1 cellular context compared by ENCODE assay signal in the genomic region with DNA sequence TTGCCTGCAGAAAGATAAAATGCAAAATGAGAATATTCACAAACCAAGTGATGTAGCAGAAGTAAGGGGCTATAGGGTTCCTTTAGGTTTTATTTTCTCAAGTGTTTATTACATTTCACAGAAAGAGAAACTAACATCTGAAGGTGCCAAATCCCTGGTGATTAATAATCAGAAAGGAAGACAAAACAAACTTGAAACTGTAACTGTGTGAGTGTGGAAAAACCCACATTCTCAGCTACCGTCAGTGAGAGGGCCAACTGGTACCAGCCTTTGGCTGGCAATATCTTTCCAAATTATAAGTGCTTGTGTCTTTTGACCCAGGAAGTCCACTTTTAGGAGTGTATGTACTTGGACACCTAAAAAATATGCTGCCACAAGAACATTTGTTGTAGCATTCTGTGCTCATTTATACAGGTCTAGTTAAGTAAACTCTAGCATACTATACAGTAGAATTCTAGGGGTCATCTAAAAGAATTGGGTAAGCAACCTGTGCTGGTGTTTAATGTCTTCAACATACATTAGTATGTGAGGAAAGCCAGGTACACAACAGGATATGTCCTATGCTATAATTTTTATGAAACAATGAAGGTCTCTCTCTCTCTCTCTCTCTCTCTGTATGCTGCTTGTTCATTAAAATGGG.
A peak's percentile ranks its signal among the peaks of the same experiment; 100 is the strongest.
TF ChIP-seq lines count a peak whose summit lies in the region.

No MANE protein-coding gene starts in this region.

TF ChIP-seq in GM12878, 131 proteins besides CTCF, POLR2A, EP300 and RAD21 (continued from another document and continues in another):
- TF ChIP-seq, protein P1, sequence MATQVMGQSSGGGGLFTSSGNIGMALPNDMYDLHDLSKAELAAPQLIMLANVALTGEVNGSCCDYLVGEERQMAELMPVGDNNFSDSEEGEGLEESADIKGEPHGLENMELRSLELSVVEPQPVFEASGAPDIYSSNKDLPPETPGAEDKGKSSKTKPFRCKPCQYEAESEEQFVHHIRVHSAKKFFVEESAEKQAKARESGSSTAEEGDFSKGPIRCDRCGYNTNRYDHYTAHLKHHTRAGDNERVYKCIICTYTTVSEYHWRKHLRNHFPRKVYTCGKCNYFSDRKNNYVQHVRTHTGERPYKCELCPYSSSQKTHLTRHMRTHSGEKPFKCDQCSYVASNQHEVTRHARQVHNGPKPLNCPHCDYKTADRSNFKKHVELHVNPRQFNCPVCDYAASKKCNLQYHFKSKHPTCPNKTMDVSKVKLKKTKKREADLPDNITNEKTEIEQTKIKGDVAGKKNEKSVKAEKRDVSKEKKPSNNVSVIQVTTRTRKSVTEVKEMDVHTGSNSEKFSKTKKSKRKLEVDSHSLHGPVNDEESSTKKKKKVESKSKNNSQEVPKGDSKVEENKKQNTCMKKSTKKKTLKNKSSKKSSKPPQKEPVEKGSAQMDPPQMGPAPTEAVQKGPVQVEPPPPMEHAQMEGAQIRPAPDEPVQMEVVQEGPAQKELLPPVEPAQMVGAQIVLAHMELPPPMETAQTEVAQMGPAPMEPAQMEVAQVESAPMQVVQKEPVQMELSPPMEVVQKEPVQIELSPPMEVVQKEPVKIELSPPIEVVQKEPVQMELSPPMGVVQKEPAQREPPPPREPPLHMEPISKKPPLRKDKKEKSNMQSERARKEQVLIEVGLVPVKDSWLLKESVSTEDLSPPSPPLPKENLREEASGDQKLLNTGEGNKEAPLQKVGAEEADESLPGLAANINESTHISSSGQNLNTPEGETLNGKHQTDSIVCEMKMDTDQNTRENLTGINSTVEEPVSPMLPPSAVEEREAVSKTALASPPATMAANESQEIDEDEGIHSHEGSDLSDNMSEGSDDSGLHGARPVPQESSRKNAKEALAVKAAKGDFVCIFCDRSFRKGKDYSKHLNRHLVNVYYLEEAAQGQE (IDR thresholded peaks at IDR 0.05; ENCODE audit: low read depth, low read length) = no peak
- TF ChIP-seq, protein P2, sequence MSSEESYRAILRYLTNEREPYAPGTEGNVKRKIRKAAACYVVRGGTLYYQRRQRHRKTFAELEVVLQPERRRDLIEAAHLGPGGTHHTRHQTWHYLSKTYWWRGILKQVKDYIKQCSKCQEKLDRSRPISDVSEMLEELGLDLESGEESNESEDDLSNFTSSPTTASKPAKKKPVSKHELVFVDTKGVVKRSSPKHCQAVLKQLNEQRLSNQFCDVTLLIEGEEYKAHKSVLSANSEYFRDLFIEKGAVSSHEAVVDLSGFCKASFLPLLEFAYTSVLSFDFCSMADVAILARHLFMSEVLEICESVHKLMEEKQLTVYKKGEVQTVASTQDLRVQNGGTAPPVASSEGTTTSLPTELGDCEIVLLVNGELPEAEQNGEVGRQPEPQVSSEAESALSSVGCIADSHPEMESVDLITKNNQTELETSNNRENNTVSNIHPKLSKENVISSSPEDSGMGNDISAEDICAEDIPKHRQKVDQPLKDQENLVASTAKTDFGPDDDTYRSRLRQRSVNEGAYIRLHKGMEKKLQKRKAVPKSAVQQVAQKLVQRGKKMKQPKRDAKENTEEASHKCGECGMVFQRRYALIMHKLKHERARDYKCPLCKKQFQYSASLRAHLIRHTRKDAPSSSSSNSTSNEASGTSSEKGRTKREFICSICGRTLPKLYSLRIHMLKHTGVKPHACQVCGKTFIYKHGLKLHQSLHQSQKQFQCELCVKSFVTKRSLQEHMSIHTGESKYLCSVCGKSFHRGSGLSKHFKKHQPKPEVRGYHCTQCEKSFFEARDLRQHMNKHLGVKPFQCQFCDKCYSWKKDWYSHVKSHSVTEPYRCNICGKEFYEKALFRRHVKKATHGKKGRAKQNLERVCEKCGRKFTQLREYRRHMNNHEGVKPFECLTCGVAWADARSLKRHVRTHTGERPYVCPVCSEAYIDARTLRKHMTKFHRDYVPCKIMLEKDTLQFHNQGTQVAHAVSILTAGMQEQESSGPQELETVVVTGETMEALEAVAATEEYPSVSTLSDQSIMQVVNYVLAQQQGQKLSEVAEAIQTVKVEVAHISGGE (CRISPR knock-in tag; IDR thresholded peaks at IDR 0.05) = no peak
- TF ChIP-seq, protein P3, sequence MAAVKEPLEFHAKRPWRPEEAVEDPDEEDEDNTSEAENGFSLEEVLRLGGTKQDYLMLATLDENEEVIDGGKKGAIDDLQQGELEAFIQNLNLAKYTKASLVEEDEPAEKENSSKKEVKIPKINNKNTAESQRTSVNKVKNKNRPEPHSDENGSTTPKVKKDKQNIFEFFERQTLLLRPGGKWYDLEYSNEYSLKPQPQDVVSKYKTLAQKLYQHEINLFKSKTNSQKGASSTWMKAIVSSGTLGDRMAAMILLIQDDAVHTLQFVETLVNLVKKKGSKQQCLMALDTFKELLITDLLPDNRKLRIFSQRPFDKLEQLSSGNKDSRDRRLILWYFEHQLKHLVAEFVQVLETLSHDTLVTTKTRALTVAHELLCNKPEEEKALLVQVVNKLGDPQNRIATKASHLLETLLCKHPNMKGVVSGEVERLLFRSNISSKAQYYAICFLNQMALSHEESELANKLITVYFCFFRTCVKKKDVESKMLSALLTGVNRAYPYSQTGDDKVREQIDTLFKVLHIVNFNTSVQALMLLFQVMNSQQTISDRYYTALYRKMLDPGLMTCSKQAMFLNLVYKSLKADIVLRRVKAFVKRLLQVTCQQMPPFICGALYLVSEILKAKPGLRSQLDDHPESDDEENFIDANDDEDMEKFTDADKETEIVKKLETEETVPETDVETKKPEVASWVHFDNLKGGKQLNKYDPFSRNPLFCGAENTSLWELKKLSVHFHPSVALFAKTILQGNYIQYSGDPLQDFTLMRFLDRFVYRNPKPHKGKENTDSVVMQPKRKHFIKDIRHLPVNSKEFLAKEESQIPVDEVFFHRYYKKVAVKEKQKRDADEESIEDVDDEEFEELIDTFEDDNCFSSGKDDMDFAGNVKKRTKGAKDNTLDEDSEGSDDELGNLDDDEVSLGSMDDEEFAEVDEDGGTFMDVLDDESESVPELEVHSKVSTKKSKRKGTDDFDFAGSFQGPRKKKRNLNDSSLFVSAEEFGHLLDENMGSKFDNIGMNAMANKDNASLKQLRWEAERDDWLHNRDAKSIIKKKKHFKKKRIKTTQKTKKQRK (IDR thresholded peaks at IDR 0.05; ENCODE audit: low read depth, low read length) = no peak
- TF ChIP-seq NFYA (IDR thresholded peaks at IDR 0.05; ENCODE audit: borderline replicate concordance, low read depth, low read length) = no peak
- no peak for TF ChIP-seq WRNIP1 (IDR thresholded peaks at IDR 0.05; ENCODE audit: borderline replicate concordance, low read depth, low read length)
- peak; percentile 56 for TF ChIP-seq ATF7 (IDR thresholded peaks at IDR 0.05; ENCODE audit: low read depth)
- TF ChIP-seq BHLHE40 (IDR thresholded peaks at IDR 0.05; ENCODE audit: borderline replicate concordance in 1 of 2, low read depth in 2 of 2, low read length in 1 of 2) = peak; percentile 30 to 46; a peak in 2 of 4 replicates
- TF ChIP-seq ZZZ3 (IDR thresholded peaks at IDR 0.05; ENCODE audit: control insufficient read depth, insufficient read length, low read depth) = no peak
- no peak for TF ChIP-seq RELA (IDR thresholded peaks at IDR 0.05; ENCODE audit: borderline replicate concordance, partially characterized antibody)
- TF ChIP-seq GATAD2B (conservative IDR thresholded peaks at IDR 0.05; ENCODE audit: low read depth) = peak; percentile 55; the same call in 1 of the 2 replicates
- no peak for TF ChIP-seq NR2C2 (IDR thresholded peaks at IDR 0.05; ENCODE audit: borderline replicate concordance, control insufficient read depth, insufficient read length, low read depth)
- peak; percentile 60; the same call in 1 of the 2 replicates for TF ChIP-seq IRF4 (IDR thresholded peaks at IDR 0.05; ENCODE audit: low read depth, low read length)
- TF ChIP-seq, protein P4, sequence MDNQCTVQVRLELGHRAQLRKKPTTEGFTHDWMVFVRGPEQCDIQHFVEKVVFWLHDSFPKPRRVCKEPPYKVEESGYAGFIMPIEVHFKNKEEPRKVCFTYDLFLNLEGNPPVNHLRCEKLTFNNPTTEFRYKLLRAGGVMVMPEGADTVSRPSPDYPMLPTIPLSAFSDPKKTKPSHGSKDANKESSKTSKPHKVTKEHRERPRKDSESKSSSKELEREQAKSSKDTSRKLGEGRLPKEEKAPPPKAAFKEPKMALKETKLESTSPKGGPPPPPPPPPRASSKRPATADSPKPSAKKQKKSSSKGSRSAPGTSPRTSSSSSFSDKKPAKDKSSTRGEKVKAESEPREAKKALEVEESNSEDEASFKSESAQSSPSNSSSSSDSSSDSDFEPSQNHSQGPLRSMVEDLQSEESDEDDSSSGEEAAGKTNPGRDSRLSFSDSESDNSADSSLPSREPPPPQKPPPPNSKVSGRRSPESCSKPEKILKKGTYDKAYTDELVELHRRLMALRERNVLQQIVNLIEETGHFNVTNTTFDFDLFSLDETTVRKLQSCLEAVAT (IDR thresholded peaks at IDR 0.05) = peak; percentile 49; the same call in 1 of the 2 replicates
- TF ChIP-seq NR2C1 (IDR thresholded peaks at IDR 0.05) = no peak
- no peak for TF ChIP-seq TCF3 (IDR thresholded peaks at IDR 0.05; ENCODE audit: borderline replicate concordance, insufficient read depth, low read depth, low read length)
- no peak for TF ChIP-seq MEF2A (IDR thresholded peaks at IDR 0.05; ENCODE audit: insufficient read depth, low read depth, low read length)
- no peak for TF ChIP-seq ZNF207 (IDR thresholded peaks at IDR 0.05; ENCODE audit: borderline replicate concordance)
- no peak for TF ChIP-seq YY1 (IDR thresholded peaks at IDR 0.05; ENCODE audit: low read depth, low read length)
- no peak for TF ChIP-seq CBFB (IDR thresholded peaks at IDR 0.05; ENCODE audit: low read depth)
- TF ChIP-seq CBX3 (IDR thresholded peaks at IDR 0.05; ENCODE audit: borderline replicate concordance, low read depth) = no peak
- TF ChIP-seq CREB1 (IDR thresholded peaks at IDR 0.05; ENCODE audit: low read depth) = no peak
- TF ChIP-seq, protein P5, sequence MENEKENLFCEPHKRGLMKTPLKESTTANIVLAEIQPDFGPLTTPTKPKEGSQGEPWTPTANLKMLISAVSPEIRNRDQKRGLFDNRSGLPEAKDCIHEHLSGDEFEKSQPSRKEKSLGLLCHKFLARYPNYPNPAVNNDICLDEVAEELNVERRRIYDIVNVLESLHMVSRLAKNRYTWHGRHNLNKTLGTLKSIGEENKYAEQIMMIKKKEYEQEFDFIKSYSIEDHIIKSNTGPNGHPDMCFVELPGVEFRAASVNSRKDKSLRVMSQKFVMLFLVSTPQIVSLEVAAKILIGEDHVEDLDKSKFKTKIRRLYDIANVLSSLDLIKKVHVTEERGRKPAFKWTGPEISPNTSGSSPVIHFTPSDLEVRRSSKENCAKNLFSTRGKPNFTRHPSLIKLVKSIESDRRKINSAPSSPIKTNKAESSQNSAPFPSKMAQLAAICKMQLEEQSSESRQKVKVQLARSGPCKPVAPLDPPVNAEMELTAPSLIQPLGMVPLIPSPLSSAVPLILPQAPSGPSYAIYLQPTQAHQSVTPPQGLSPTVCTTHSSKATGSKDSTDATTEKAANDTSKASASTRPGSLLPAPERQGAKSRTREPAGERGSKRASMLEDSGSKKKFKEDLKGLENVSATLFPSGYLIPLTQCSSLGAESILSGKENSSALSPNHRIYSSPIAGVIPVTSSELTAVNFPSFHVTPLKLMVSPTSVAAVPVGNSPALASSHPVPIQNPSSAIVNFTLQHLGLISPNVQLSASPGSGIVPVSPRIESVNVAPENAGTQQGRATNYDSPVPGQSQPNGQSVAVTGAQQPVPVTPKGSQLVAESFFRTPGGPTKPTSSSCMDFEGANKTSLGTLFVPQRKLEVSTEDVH (IDR thresholded peaks at IDR 0.05; ENCODE audit: low read depth, partially characterized antibody) = no peak
- peak; percentile 80 for TF ChIP-seq RUNX3 (IDR thresholded peaks at IDR 0.05; ENCODE audit: low read length)
- no peak for TF ChIP-seq TAF1 (IDR thresholded peaks at IDR 0.05; ENCODE audit: borderline replicate concordance, low read depth, low read length)
- TF ChIP-seq NBN (IDR thresholded peaks at IDR 0.05) = peak; percentile 61; the same call in 1 of the 2 replicates
- TF ChIP-seq ZNF622 (IDR thresholded peaks at IDR 0.05) = no peak
- no peak for TF ChIP-seq GABPA (IDR thresholded peaks at IDR 0.05; ENCODE audit: low read depth)
- TF ChIP-seq TARDBP (IDR thresholded peaks at IDR 0.05; ENCODE audit: borderline replicate concordance) = no peak
- no peak for TF ChIP-seq TCF12 (IDR thresholded peaks at IDR 0.05; ENCODE audit: low read depth, low read length)
- no peak for TF ChIP-seq SIX5 (IDR thresholded peaks at IDR 0.05; ENCODE audit: low read depth, low read length, severe bottlenecking)
- TF ChIP-seq MYC (IDR thresholded peaks at IDR 0.05; ENCODE audit: insufficient read depth, insufficient read length, insufficient replicate concordance, low read length, severe bottlenecking) = no peak
- TF ChIP-seq, protein P6, sequence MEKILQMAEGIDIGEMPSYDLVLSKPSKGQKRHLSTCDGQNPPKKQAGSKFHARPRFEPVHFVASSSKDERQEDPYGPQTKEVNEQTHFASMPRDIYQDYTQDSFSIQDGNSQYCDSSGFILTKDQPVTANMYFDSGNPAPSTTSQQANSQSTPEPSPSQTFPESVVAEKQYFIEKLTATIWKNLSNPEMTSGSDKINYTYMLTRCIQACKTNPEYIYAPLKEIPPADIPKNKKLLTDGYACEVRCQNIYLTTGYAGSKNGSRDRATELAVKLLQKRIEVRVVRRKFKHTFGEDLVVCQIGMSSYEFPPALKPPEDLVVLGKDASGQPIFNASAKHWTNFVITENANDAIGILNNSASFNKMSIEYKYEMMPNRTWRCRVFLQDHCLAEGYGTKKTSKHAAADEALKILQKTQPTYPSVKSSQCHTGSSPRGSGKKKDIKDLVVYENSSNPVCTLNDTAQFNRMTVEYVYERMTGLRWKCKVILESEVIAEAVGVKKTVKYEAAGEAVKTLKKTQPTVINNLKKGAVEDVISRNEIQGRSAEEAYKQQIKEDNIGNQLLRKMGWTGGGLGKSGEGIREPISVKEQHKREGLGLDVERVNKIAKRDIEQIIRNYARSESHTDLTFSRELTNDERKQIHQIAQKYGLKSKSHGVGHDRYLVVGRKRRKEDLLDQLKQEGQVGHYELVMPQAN (conservative IDR thresholded peaks at IDR 0.05) = no peak
- TF ChIP-seq, protein P7, sequence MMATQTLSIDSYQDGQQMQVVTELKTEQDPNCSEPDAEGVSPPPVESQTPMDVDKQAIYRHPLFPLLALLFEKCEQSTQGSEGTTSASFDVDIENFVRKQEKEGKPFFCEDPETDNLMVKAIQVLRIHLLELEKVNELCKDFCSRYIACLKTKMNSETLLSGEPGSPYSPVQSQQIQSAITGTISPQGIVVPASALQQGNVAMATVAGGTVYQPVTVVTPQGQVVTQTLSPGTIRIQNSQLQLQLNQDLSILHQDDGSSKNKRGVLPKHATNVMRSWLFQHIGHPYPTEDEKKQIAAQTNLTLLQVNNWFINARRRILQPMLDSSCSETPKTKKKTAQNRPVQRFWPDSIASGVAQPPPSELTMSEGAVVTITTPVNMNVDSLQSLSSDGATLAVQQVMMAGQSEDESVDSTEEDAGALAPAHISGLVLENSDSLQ (IDR thresholded peaks at IDR 0.05) = peak; percentile 62; the same call in 1 of the 2 replicates
- TF ChIP-seq POU2F2 (IDR thresholded peaks at IDR 0.05; ENCODE audit: borderline replicate concordance, low read depth, low read length) = no peak
- TF ChIP-seq, protein P8, sequence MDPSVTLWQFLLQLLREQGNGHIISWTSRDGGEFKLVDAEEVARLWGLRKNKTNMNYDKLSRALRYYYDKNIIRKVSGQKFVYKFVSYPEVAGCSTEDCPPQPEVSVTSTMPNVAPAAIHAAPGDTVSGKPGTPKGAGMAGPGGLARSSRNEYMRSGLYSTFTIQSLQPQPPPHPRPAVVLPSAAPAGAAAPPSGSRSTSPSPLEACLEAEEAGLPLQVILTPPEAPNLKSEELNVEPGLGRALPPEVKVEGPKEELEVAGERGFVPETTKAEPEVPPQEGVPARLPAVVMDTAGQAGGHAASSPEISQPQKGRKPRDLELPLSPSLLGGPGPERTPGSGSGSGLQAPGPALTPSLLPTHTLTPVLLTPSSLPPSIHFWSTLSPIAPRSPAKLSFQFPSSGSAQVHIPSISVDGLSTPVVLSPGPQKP (IDR thresholded peaks at IDR 0.05; ENCODE audit: low read depth, low read length) = no peak
- no peak for TF ChIP-seq ZNF24 (IDR thresholded peaks at IDR 0.05)
- TF ChIP-seq NFIC (IDR thresholded peaks at IDR 0.05; ENCODE audit: low read depth, low read length) = peak; percentile 65; the same call in 1 of the 2 replicates
- TF ChIP-seq MXI1 (IDR thresholded peaks at IDR 0.05; ENCODE audit: low read depth, low read length) = no peak
- no peak for TF ChIP-seq HDAC6 (IDR thresholded peaks at IDR 0.05; ENCODE audit: unreplicated experiment)
